Comparison of ENCODE assay signal across 8 cellular contexts in genomic region chr7:141739250-141739649, GRCh38. TPM values are rescaled to one million over a fixed set of nuclear protein-coding genes. Genes with fewer than 3 reads are reported as not detected.
A peak's percentile ranks its signal among the peaks of the same experiment; 100 is the strongest.
DNase-seq lines count a peak whose midpoint lies in the region; ATAC-seq and TF ChIP-seq lines count a peak whose summit lies in the region.

No MANE protein-coding gene starts in this region.

- H3K4me1 Mint-ChIP-seq in GM23338: peaks cover 17% of the 10 kb centered on the region

- H3K4me3 Mint-ChIP-seq in GM23338: peak overlapping the region; percentile 99

- no peaks in the 10 kb centered on the region for H3K9me3 ChIP-seq in SU-DHL-6 (ENCODE audit: insufficient read depth, low read length)
- no peaks in the 10 kb centered on the region for H3K9me3 ChIP-seq in esophagus squamous epithelium

- H3K36me3 Mint-ChIP-seq in GM23338 (ENCODE audit: low read depth): peaks cover 51% of the 10 kb centered on the region

- intact Hi-C loops in esophagus squamous epithelium (cut with DNase I): loop anchor here (10.0 kb wide), 1 partner anchor 74 kb away; no protein-coding TSS in a partner anchor

- H3K4me2 ChIP-seq in GM23338: peak overlapping the region; percentile 81
- peak overlapping the region; percentile 77 for H3K4me2 ChIP-seq in SU-DHL-6 (ENCODE audit: low read depth, low read length, poor library complexity, severe bottlenecking)

- peak overlapping the region; percentile 74 for H3K9ac ChIP-seq in SU-DHL-6 (ENCODE audit: low read length)

- H3K79me2 ChIP-seq in GM23338 (replicated peaks; ENCODE audit: insufficient read depth): peaks cover 38% of the 10 kb centered on the region
- H3K79me2 ChIP-seq in SU-DHL-6 (ENCODE audit: insufficient read depth, low read length): peaks cover 46% of the 10 kb centered on the region

- H3K27me3 ChIP-seq in GM23338 (ENCODE audit: insufficient read depth): no peaks in the 10 kb centered on the region
- H3K27me3 ChIP-seq in SU-DHL-6 (ENCODE audit: low read length): no peaks in the 10 kb centered on the region
- no peaks in the 10 kb centered on the region for H3K27me3 ChIP-seq in esophagus squamous epithelium

- H3K9me2 ChIP-seq in GM23338 (ENCODE audit: insufficient read depth): no peaks in the 10 kb centered on the region
- H3K9me2 ChIP-seq in SU-DHL-6 (replicated peaks; ENCODE audit: insufficient read depth, low read length): no peaks in the 10 kb centered on the region

- WGBS in esophagus squamous epithelium, 2 donors: 44 to 55% methylated on average over 3 of the region's 3 CpGs

- H3K4me1 ChIP-seq in GM23338 (ENCODE audit: insufficient read depth) (peaks cover 8% of the 10 kb centered on the region), esophagus squamous epithelium (peaks cover 6 to 37% (median 13%) of the 10 kb centered on the region in 3 donors)

- H2AFZ ChIP-seq in GM23338 (no peak overlapping the region), SU-DHL-6 (ENCODE audit: low read depth, low read length, severe bottlenecking) (no peak overlapping the region)

- no peaks in the 10 kb centered on the region for H3K9me3 Mint-ChIP-seq in GM23338

- H3K27ac ChIP-seq in GM23338 (ENCODE audit: low read depth) (peak overlapping the region; percentile 43), SU-DHL-6 (ENCODE audit: low read depth, low read length) (no peak overlapping the region), esophagus squamous epithelium (peak overlapping the region in 3 of 4 donors; percentile 85 to 90 (median 86))

- H3K36me3 ChIP-seq in GM23338 (ENCODE audit: insufficient read depth) (peaks cover 47% of the 10 kb centered on the region), SU-DHL-6 (ENCODE audit: low read length) (peaks cover 30% of the 10 kb centered on the region), esophagus squamous epithelium (peaks cover 13 to 47% (median 24%) of the 10 kb centered on the region in 3 donors)

- DNase-seq in GM23338 (ENCODE audit: low spot score): no peak
- no peak for DNase-seq in esophagus squamous epithelium (lab: John Stamatoyannopoulos, UW)
- DNase-seq in retinal pigment epithelial cell (ENCODE audit: low read depth): no peak
- no peak for DNase-seq in KG1 (lab: John Stamatoyannopoulos, UW)
- DNase-seq in amniotic stem cell (lab: John Stamatoyannopoulos, UW): no peak
- no peak for DNase-seq in NCI-H774 (lab: John Stamatoyannopoulos, UW)

- H3K4me3 ChIP-seq in GM23338 (peak overlapping the region; percentile 63), SU-DHL-6 (ENCODE audit: insufficient read depth, low read length, poor library complexity, severe bottlenecking) (peak overlapping the region; percentile 85), esophagus squamous epithelium (peak overlapping the region in 3 of 4 donors; percentile 58 to 87 (median 77)), retinal pigment epithelial cell (ENCODE audit: low read length) (peak overlapping the region; percentile 84)

- 0 out of 2 replicates have a peak, but pooled peaks cover 3% of the 10 kb centered on the region for H3F3A ChIP-seq in GM23338 (replicated peaks; ENCODE audit: low read depth)
- peaks cover 3% of the 10 kb centered on the region; the same call in 1 of the 2 replicates for H3F3A ChIP-seq in SU-DHL-6 (ENCODE audit: insufficient read depth)

- peaks cover 4% of the 10 kb centered on the region for H3K27me3 Mint-ChIP-seq in GM23338 (ENCODE audit: insufficient read depth, low read depth, poor library complexity)

- no peak for TF ChIP-seq POLR2A in esophagus squamous epithelium (IDR thresholded peaks at IDR 0.05)

- no peak for ATAC-seq in GM23338
- ATAC-seq in GM19452 (IDR thresholded peaks at IDR 0.05; ENCODE audit: unreplicated experiment): no peak

- H4K20me1 ChIP-seq in GM23338 (replicated peaks; ENCODE audit: insufficient read depth): peaks cover 16% of the 10 kb centered on the region
- H4K20me1 ChIP-seq in SU-DHL-6 (ENCODE audit: low read depth, low read length): 0 out of 2 replicates have a peak, but pooled peaks cover 4% of the 10 kb centered on the region

- H3K27ac Mint-ChIP-seq in GM23338: peak overlapping the region; percentile 60

- no peak for TF ChIP-seq CTCF in GM23338 (conservative IDR thresholded peaks at IDR 0.05; ENCODE audit: low read depth in 2 of 2)
- no peak for TF ChIP-seq CTCF in SU-DHL-6 (IDR thresholded peaks at IDR 0.05; ENCODE audit: insufficient read depth, low read length, poor library complexity, severe bottlenecking)
- TF ChIP-seq CTCF in esophagus squamous epithelium (IDR thresholded peaks at IDR 0.05): no peak
- TF ChIP-seq CTCF in retinal pigment epithelial cell (conservative IDR thresholded peaks at IDR 0.05; ENCODE audit: low read depth, low read length): no peak

TF ChIP-seq in GM23338, 12 proteins besides CTCF, POLR2A, EP300 and RAD21:
- TF ChIP-seq JUNB (IDR thresholded peaks at IDR 0.05; ENCODE audit: unreplicated experiment): no peak
- TF ChIP-seq ZNF462 (CRISPR knock-in tag; IDR thresholded peaks at IDR 0.05): no peak

RNA-seq across cellular contexts. Expression of gene SSBP1, which starts 1.1 kb away (rescaled TPM):
- total RNA-seq in GM23338 (2014; rRNA removed; shearing (Covaris generic)): 283 and 350 TPM in 2 replicates
- 972 and 1,006 TPM in 2 replicates for polyA plus RNA-seq in GM23338 (2016; fragmentation: Nextera tagmentation; extraction: Ambion mirVana)
- 100 to 1,000 TPM; 120 to 187 (median 146) TPM for total RNA-seq in esophagus squamous epithelium

RNA-seq across cellular contexts. Expression of gene TAS2R3, which starts 24.6 kb away (rescaled TPM):
- 3.9 and 6.9 TPM in 2 replicates for total RNA-seq in GM23338 (2014; rRNA removed; shearing (Covaris generic))
- not detected in 2 replicates for polyA plus RNA-seq in GM23338 (2016; fragmentation: Nextera tagmentation; extraction: Ambion mirVana)
- total RNA-seq in esophagus squamous epithelium: 1 to 10 TPM in 2 of 4 donors, under 1 TPM in 1, not detected in 1; 0.35 to 3.2 (median 2.7) TPM

RNA-seq across cellular contexts. Expression of gene WEE2, which starts 31.1 kb away (rescaled TPM):
- total RNA-seq in GM23338 (2014; rRNA removed; shearing (Covaris generic)): 0.16 TPM in 1 of 2 replicates, not detected in the other
- not detected in 2 replicates for polyA plus RNA-seq in GM23338 (2016; fragmentation: Nextera tagmentation; extraction: Ambion mirVana)
- total RNA-seq in esophagus squamous epithelium: not detected

RNA-seq across cellular contexts. Expression of gene TAS2R4, which starts 37.2 kb away (rescaled TPM):
- 3.3 and 4.2 TPM in 2 replicates for total RNA-seq in GM23338 (2014; rRNA removed; shearing (Covaris generic))
- polyA plus RNA-seq in GM23338 (2016; fragmentation: Nextera tagmentation; extraction: Ambion mirVana): 0.77 and 1.2 TPM in 2 replicates
- 1 to 10 TPM in 2 of 4 donors, under 1 TPM in 2; 0.18 to 3.1 (median 1.3) TPM for total RNA-seq in esophagus squamous epithelium

RNA-seq across cellular contexts. Expression of gene DENND11, which starts 37.3 kb away (rescaled TPM):
- 23.9 and 29.5 TPM in 2 replicates for total RNA-seq in GM23338 (2014; rRNA removed; shearing (Covaris generic))
- polyA plus RNA-seq in GM23338 (2016; fragmentation: Nextera tagmentation; extraction: Ambion mirVana): 4.9 and 5.1 TPM in 2 replicates
- 10 to 100 TPM; 11.8 to 28.6 (median 14.2) TPM for total RNA-seq in esophagus squamous epithelium
